ENCODE assay signal across 20 cellular contexts in genomic region chr6:13364842-13365241, GRCh38. TPM values are rescaled to one million over a fixed set of nuclear protein-coding genes. Genes with fewer than 3 reads are reported as not detected.
A peak's percentile ranks its signal among the peaks of the same experiment; 100 is the strongest.
DNase-seq lines count a peak whose midpoint lies in the region; ATAC-seq and TF ChIP-seq lines count a peak whose summit lies in the region.
"Had no signal": no experiment of that assay in that cellular context is flagged by ENCODE, and none has a peak within 500 bp of the region (broad histone marks: within the 10 kb centered on the region; RNA-seq: fewer than 3 reads in every experiment).

No MANE protein-coding gene starts in this region.

- DNase-seq in Right ventricle myocardium inferior (ENCODE audit: missing footprints) (peak; percentile 51), right cardiac atrium (no peak), naive B cell (no peak), aorta (no peak), NCI-H1436 (lab: John Stamatoyannopoulos, UW) (no peak)
- DNase-seq: AML-193; CD4-positive, alpha-beta T cell; DMS153; DMS79; GDM1; GOT3 had no signal

- TF ChIP-seq EP300 in gastroesophageal sphincter (IDR thresholded peaks at IDR 0.05): no peak

- H3K27ac ChIP-seq in right cardiac atrium (ENCODE audit: low read length) (no peak overlapping the region), gastroesophageal sphincter (no peak overlapping the region), aorta (ENCODE audit: low read depth in 1 of 2, low read length in 2 of 2) (no peak overlapping the region)
- H3K27ac ChIP-seq: 22Rv1, A549, C4-2B, HL-60 had no signal

- peaks cover 0 to 26% of the 10 kb centered on the region in 2 donors for H3K36me3 ChIP-seq in gastroesophageal sphincter
- H3K36me3 ChIP-seq in aorta (ENCODE audit: control insufficient read depth in 1 of 2, insufficient read depth in 2 of 2, low read length in 1 of 2): peaks cover 0 to 4% of the 10 kb centered on the region in 2 donors
- H3K36me3 ChIP-seq: HAP-1 had no signal

- H3K27me3 Mint-ChIP-seq in naive B cell: no peaks in the 10 kb centered on the region
- H3K27me3 Mint-ChIP-seq: CD4-positive, alpha-beta T cell; IgD-negative memory B cell had no signal

- intact Hi-C loops in Right ventricle myocardium inferior (cut with DNase I) (loop anchor here (5.0 kb wide), 1 partner anchor 42 kb away; no protein-coding TSS in a partner anchor), right cardiac atrium (cut with DNase I) (no loop called here), aorta (cut with DNase I) (loop anchor here in 1 of 2 donors (10.0 kb wide), 1 partner anchor 70 kb away; no protein-coding TSS in a partner anchor)

- H3K27me3 ChIP-seq in right cardiac atrium (ENCODE audit: control insufficient read depth, insufficient read depth) (no peaks in the 10 kb centered on the region), gastroesophageal sphincter (no peaks in the 10 kb centered on the region), aorta (ENCODE audit: control insufficient read depth in 1 of 2, insufficient read depth in 2 of 2, low read length in 1 of 2) (no peaks in the 10 kb centered on the region)

- no peaks in the 10 kb centered on the region for H3K9me3 Mint-ChIP-seq in naive B cell
- H3K9me3 Mint-ChIP-seq: CD4-positive, alpha-beta T cell; IgD-negative memory B cell had no signal

- TF ChIP-seq CTCF in gastroesophageal sphincter (IDR thresholded peaks at IDR 0.05): no peak

- H3K4me3 ChIP-seq in right cardiac atrium (ENCODE audit: low read length) (no peak overlapping the region), gastroesophageal sphincter (no peak overlapping the region), aorta (ENCODE audit: low read length in 2 of 2) (no peak overlapping the region)
- H3K4me3 ChIP-seq: A549, HAP-1 had no signal

- H3K9me3 ChIP-seq in right cardiac atrium (ENCODE audit: control insufficient read depth, low read length) (no peaks in the 10 kb centered on the region), gastroesophageal sphincter (no peaks in the 10 kb centered on the region), aorta (ENCODE audit: control insufficient read depth, low read length) (no peaks in the 10 kb centered on the region)
- H3K9me3 ChIP-seq: A549, HAP-1 had no signal

- peak overlapping the region in 3 of 6 donors; percentile 22 to 91 (median 38) for H3K27ac Mint-ChIP-seq in naive B cell
- H3K27ac Mint-ChIP-seq: CD4-positive, alpha-beta T cell had no signal

- WGBS in right cardiac atrium: 97% methylated on average over 34 of the region's 34 CpGs
- no CpG with 5 or more reads among the region's 34 CpGs for WGBS in gastroesophageal sphincter (ENCODE audit: low coverage in 1 of 2), 2 donors
- WGBS in aorta, 2 donors: 97 to 99% methylated on average over 34 of the region's 34 CpGs

- peaks cover 39 to 63% (median 63%) of the 10 kb centered on the region in 3 donors for H3K4me1 Mint-ChIP-seq in naive B cell

- no peak for TF ChIP-seq POLR2A in gastroesophageal sphincter (IDR thresholded peaks at IDR 0.05)

- H3K36me3 Mint-ChIP-seq in naive B cell: peaks cover 0 to 5% of the 10 kb centered on the region in 2 donors

- no peak for ATAC-seq in Right ventricle myocardium inferior
- ATAC-seq in right cardiac atrium: no peak
- peak; percentile 10 for ATAC-seq in gastroesophageal sphincter
- no peak for ATAC-seq in naive B cell (ENCODE audit: low read depth in 2 of 2)
- peak; percentile 43 for ATAC-seq in aorta (ENCODE audit: low FRiP score)
- no peak for ATAC-seq in GM18873 (IDR thresholded peaks at IDR 0.05; ENCODE audit: low FRiP score, unreplicated experiment)
- no peak for ATAC-seq in HG03175 (IDR thresholded peaks at IDR 0.05; ENCODE audit: unreplicated experiment)
- ATAC-seq: A549 had no signal

- H3K4me1 ChIP-seq in right cardiac atrium (ENCODE audit: control insufficient read depth, insufficient read depth, low read length) (peaks cover 21% of the 10 kb centered on the region), gastroesophageal sphincter (peaks cover 0 to 24% (median 0%) of the 10 kb centered on the region in 3 donors), aorta (ENCODE audit: control insufficient read depth in 1 of 2, insufficient read depth in 2 of 2, low read length in 2 of 2) (no peaks in the 10 kb centered on the region)
- H3K4me1 ChIP-seq: HAP-1 had no signal

- H3K4me3 Mint-ChIP-seq in naive B cell: peak overlapping the region in 5 of 8 donors; percentile 55 to 72 (median 59)
- H3K4me3 Mint-ChIP-seq: CD4-positive, alpha-beta T cell had no signal

RNA-seq across cellular contexts. Expression of gene TBC1D7, which starts 36.5 kb away (rescaled TPM):
- total RNA-seq in Right ventricle myocardium inferior (32.2 TPM), right cardiac atrium (10 to 100 TPM; 21.0 to 41.8 (median 24.2) TPM), gastroesophageal sphincter (10 to 100 TPM in 1 of 4 donors, 1 to 10 TPM in 3; 5.1 to 14.5 (median 7.3) TPM), aorta (10 to 100 TPM in 1 of 2 donors, 1 to 10 TPM in 1; 9.9 to 11.6 TPM)
- polyA plus RNA-seq in right cardiac atrium (31.8 TPM), naive B cell (ENCODE audit: low read depth in 6 of 6) (10 to 100 TPM; 21.9 to 50.4 (median 26.7) TPM), aorta (1 to 10 TPM; 6.0 to 8.8 TPM)

Comparison
In these comparisons a context has a peak if more than half of its experiments do, and no peak if none do; other contexts are left out.
1. ATAC-seq: peak in gastroesophageal sphincter (single experiment) and aorta (single experiment); none in Right ventricle myocardium inferior (single experiment), right cardiac atrium (0 of 2), naive B cell (0 of 2), GM18873 (single experiment) and HG03175 (single experiment).